Comparison of ENCODE assay signal across 8 cellular contexts in genomic region chr16:58733671-58734458, GRCh38. TPM values are rescaled to one million over a fixed set of nuclear protein-coding genes. Genes with fewer than 3 reads are reported as not detected.
A peak's percentile ranks its signal among the peaks of the same experiment; 100 is the strongest.
DNase-seq lines count a peak whose midpoint lies in the region; ATAC-seq and TF ChIP-seq lines count a peak whose summit lies in the region.

Gene GOT2 (minus strand): TSS chr16:58734316. CDS start chr16:58734228, 88 bp downstream.

- ATAC-seq in GM21737 (IDR thresholded peaks at IDR 0.05; ENCODE audit: unreplicated experiment), result peak; percentile 94
- ATAC-seq in stimulated activated naive CD8-positive, alpha-beta T cell treated with anti-CD3 and anti-CD28 coated beads, Interleukin-15, amount 100 ng/mL, for 72 hours, result peak; percentile 95

- H3K27ac ChIP-seq in DOHH2 (ENCODE audit: low read depth, low read length) (peak within 1 kb of the TSS; percentile 71), KMS-11 (peak within 1 kb of the TSS; percentile 70)

- intact Hi-C loops in activated T-helper 2 cell treated with anti-CD3 and anti-CD28 coated beads, Interferon-gamma antibody, Interleukin-2, Interleukin-4, amounts not matched to agents 10 μg/mL and 5 μg/mL and 100 μg/mL, durations not matched to agents 14 hours and 24 hours and 36 hours (cut with micrococcal nuclease), result loop anchor here (1.0 to 5.0 kb wide), 5 partner anchors 22 to 237 kb away; partner anchors contain the start of genes CNOT1, SETD6 and SLC38A7

- peak within 1 kb of the TSS; percentile 80 for H2AFZ ChIP-seq in KMS-11 (ENCODE audit: low read depth)

- peak within 1 kb of the TSS; percentile 98 for H3K27ac Mint-ChIP-seq in activated T-helper 2 cell treated with anti-CD3 and anti-CD28 coated beads, Interferon-gamma antibody, Interleukin-2, Interleukin-4, amounts not matched to agents 10 μg/mL and 5 μg/mL and 100 μg/mL, durations not matched to agents 14 hours and 24 hours and 36 hours
- H3K27ac Mint-ChIP-seq in nephron progenitor cell, result peak within 1 kb of the TSS; percentile 98
- peak within 1 kb of the TSS; percentile 97 to 98 for H3K27ac Mint-ChIP-seq in stimulated activated naive CD8-positive, alpha-beta T cell treated with anti-CD3 and anti-CD28 coated beads, Interleukin-15, amount 100 ng/mL, for 72 hours

- H3K27me3 ChIP-seq in DOHH2 (ENCODE audit: control insufficient read depth, low read length) (no peaks in the 10 kb centered on the region), KMS-11 (ENCODE audit: insufficient read depth, low read depth) (no peaks in the 10 kb centered on the region)

- peaks cover 25% of the 10 kb centered on the region for H3K4me1 Mint-ChIP-seq in activated T-helper 2 cell treated with anti-CD3 and anti-CD28 coated beads, Interferon-gamma antibody, Interleukin-2, Interleukin-4, amounts not matched to agents 10 μg/mL and 5 μg/mL and 100 μg/mL, durations not matched to agents 14 hours and 24 hours and 36 hours (ENCODE audit: low read depth)
- H3K4me1 Mint-ChIP-seq in nephron progenitor cell, result peaks cover 37% of the 10 kb centered on the region
- peaks cover 52% of the 10 kb centered on the region for H3K4me1 Mint-ChIP-seq in stimulated activated naive CD8-positive, alpha-beta T cell treated with anti-CD3 and anti-CD28 coated beads, Interleukin-15, amount 100 ng/mL, for 72 hours

- H3K4me3 ChIP-seq in DOHH2 (ENCODE audit: low read length), result peak within 1 kb of the TSS; percentile 81
- H3K4me3 ChIP-seq in KMS-11 (IDR thresholded peaks at IDR 0.05; ENCODE audit: insufficient read depth, low read depth, low read length), result no peak within 1 kb of the TSS
- H3K4me3 ChIP-seq in fibroblast of the aortic adventitia (ENCODE audit: low read depth, low read length), result peak within 1 kb of the TSS; percentile 90

- H3K4me3 Mint-ChIP-seq in activated T-helper 2 cell treated with anti-CD3 and anti-CD28 coated beads, Interferon-gamma antibody, Interleukin-2, Interleukin-4, amounts not matched to agents 10 μg/mL and 5 μg/mL and 100 μg/mL, durations not matched to agents 14 hours and 24 hours and 36 hours (ENCODE audit: low read depth), result peak within 1 kb of the TSS; percentile 99
- H3K4me3 Mint-ChIP-seq in nephron progenitor cell, result peak within 1 kb of the TSS; percentile 99
- peak within 1 kb of the TSS; percentile 99 for H3K4me3 Mint-ChIP-seq in stimulated activated naive CD8-positive, alpha-beta T cell treated with anti-CD3 and anti-CD28 coated beads, Interleukin-15, amount 100 ng/mL, for 72 hours

- TF ChIP-seq CTCF in DOHH2 (IDR thresholded peaks at IDR 0.05; ENCODE audit: low read depth, low read length, poor library complexity, severe bottlenecking), result peak; percentile 88
- TF ChIP-seq CTCF in KMS-11 (conservative IDR thresholded peaks at IDR 0.05; ENCODE audit: low read depth, low read length), result peak; percentile 68
- peak; percentile 69 for TF ChIP-seq CTCF in fibroblast of the aortic adventitia (IDR thresholded peaks at IDR 0.05; ENCODE audit: insufficient read depth, low read length)
- peak; percentile 83 for TF ChIP-seq CTCF in nephron progenitor cell (IDR thresholded peaks at IDR 0.05)

- H4K20me1 ChIP-seq in DOHH2 (ENCODE audit: control insufficient read depth, insufficient read depth, low read depth, low read length), result peaks cover 5% of the 10 kb centered on the region; the same call in 1 of the 2 replicates
- H4K20me1 ChIP-seq in KMS-11 (ENCODE audit: insufficient read depth), result 0 out of 2 replicates have a peak, but pooled peaks cover 3% of the 10 kb centered on the region

- H3K4me1 ChIP-seq in DOHH2 (ENCODE audit: control insufficient read depth, low read length) (peaks cover 56% of the 10 kb centered on the region), KMS-11 (ENCODE audit: low read depth, poor library complexity, severe bottlenecking) (peaks cover 21% of the 10 kb centered on the region)

- no peaks in the 10 kb centered on the region for H3K9me3 ChIP-seq in DOHH2 (ENCODE audit: control insufficient read depth, insufficient read depth, low read length)

- H3K4me2 ChIP-seq in DOHH2 (ENCODE audit: low read length) (peak within 1 kb of the TSS; percentile 98), KMS-11 (peak within 1 kb of the TSS; percentile 92)

- no peaks in the 10 kb centered on the region for H3K9me2 ChIP-seq in DOHH2 (replicated peaks; ENCODE audit: control insufficient read depth, low read length)

- H3K9ac ChIP-seq in KMS-11, result peak within 1 kb of the TSS; percentile 92

- peaks cover 43% of the 10 kb centered on the region for H3K36me3 ChIP-seq in DOHH2 (ENCODE audit: control insufficient read depth, low read length)
- H3K36me3 ChIP-seq in KMS-11 (ENCODE audit: insufficient read depth), result no peaks in the 10 kb centered on the region

- peaks cover 2% of the 10 kb centered on the region for H3K27me3 Mint-ChIP-seq in activated T-helper 2 cell treated with anti-CD3 and anti-CD28 coated beads, Interferon-gamma antibody, Interleukin-2, Interleukin-4, amounts not matched to agents 10 μg/mL and 5 μg/mL and 100 μg/mL, durations not matched to agents 14 hours and 24 hours and 36 hours (ENCODE audit: low read depth)
- peaks cover 8% of the 10 kb centered on the region for H3K27me3 Mint-ChIP-seq in nephron progenitor cell (ENCODE audit: low read depth, poor library complexity)
- H3K27me3 Mint-ChIP-seq in stimulated activated naive CD8-positive, alpha-beta T cell treated with anti-CD3 and anti-CD28 coated beads, Interleukin-15, amount 100 ng/mL, for 72 hours, result no peaks in the 10 kb centered on the region

- H3K79me2 ChIP-seq in DOHH2 (ENCODE audit: control insufficient read depth, low read length) (peaks cover 53% of the 10 kb centered on the region), KMS-11 (ENCODE audit: insufficient read depth, low read depth) (peaks cover 46% of the 10 kb centered on the region)

- peaks cover 10% of the 10 kb centered on the region for H3F3A ChIP-seq in DOHH2 (ENCODE audit: control insufficient read depth, insufficient read depth)

- DNase-seq in RKO (ENCODE audit: low spot score) (peak; percentile 91), fibroblast of the aortic adventitia (ENCODE audit: low read depth) (peak; percentile 75), nephron progenitor cell (peak; percentile 83)
- peak; percentile 76 for DNase-seq in activated T-helper 2 cell treated with anti-CD3 and anti-CD28 coated beads, Interferon-gamma antibody, Interleukin-2, Interleukin-4, amounts not matched to agents 10 μg/mL and 5 μg/mL and 100 μg/mL, durations not matched to agents 14 hours and 24 hours and 36 hours (ENCODE audit: low spot score)
- DNase-seq in stimulated activated naive CD8-positive, alpha-beta T cell treated with anti-CD3 and anti-CD28 coated beads, Interleukin-15, amount 100 ng/mL, for 72 hours, result peak; percentile 84 to 87

- H3K9me3 Mint-ChIP-seq in activated T-helper 2 cell treated with anti-CD3 and anti-CD28 coated beads, Interferon-gamma antibody, Interleukin-2, Interleukin-4, amounts not matched to agents 10 μg/mL and 5 μg/mL and 100 μg/mL, durations not matched to agents 14 hours and 24 hours and 36 hours, result no peaks in the 10 kb centered on the region
- no peaks in the 10 kb centered on the region for H3K9me3 Mint-ChIP-seq in nephron progenitor cell
- H3K9me3 Mint-ChIP-seq in stimulated activated naive CD8-positive, alpha-beta T cell treated with anti-CD3 and anti-CD28 coated beads, Interleukin-15, amount 100 ng/mL, for 72 hours, result no peaks in the 10 kb centered on the region

- H3K36me3 Mint-ChIP-seq in activated T-helper 2 cell treated with anti-CD3 and anti-CD28 coated beads, Interferon-gamma antibody, Interleukin-2, Interleukin-4, amounts not matched to agents 10 μg/mL and 5 μg/mL and 100 μg/mL, durations not matched to agents 14 hours and 24 hours and 36 hours (ENCODE audit: low read depth), result peaks cover 18% of the 10 kb centered on the region
- peaks cover 15% of the 10 kb centered on the region for H3K36me3 Mint-ChIP-seq in nephron progenitor cell (ENCODE audit: low read depth)

RNA-seq across cellular contexts. Expression of gene GOT2, which starts in this region (rescaled TPM):
- total RNA-seq in activated T-helper 2 cell treated with anti-CD3 and anti-CD28 coated beads, Interferon-gamma antibody, Interleukin-2, Interleukin-4, amounts not matched to agents 10 μg/mL and 5 μg/mL and 100 μg/mL, durations not matched to agents 14 hours and 24 hours and 36 hours, result 121 and 123 TPM in 2 replicates
- 13.1 and 29.9 TPM in 2 replicates for total RNA-seq in fibroblast of the aortic adventitia (ENCODE audit: low replicate concordance)
